Comparison of ENCODE assay signal across 1 cellular context in the genomic region with DNA sequence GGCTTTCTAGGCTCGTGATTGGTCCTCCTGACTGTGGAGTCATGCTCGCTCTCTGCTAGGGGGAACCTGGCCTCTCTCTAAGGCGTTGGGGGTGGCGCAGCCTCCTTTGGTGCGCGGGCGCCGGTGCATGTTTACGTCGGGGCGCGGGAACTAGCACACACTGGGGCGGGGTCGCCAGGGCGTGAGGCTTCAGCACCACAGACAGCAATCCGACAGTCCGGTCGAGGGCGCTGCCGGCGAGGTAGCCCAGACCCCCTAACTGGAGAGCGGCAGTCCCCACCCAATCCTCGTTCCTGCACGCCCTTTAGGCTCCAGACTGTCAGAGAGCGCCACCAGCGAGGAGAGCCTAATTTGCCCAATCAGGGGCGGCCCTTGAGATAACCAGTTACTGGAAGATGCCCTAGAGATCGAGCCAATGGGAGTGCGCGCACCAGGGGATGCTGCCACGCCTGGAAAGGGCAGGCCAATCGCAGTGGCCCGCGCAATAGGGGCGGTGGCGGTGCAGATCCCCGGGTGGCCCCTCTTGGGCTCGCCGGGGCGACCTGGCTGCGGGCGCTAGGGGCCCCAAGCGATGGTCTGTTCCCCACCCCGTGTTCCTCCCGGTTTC.
TF ChIP-seq lines count a peak whose summit lies in the region.

No MANE protein-coding gene starts in this region.

TF ChIP-seq in K562, 482 proteins besides CTCF, POLR2A, EP300 and RAD21 (continued from another document and continues in another):
- TF ChIP-seq, protein P1, sequence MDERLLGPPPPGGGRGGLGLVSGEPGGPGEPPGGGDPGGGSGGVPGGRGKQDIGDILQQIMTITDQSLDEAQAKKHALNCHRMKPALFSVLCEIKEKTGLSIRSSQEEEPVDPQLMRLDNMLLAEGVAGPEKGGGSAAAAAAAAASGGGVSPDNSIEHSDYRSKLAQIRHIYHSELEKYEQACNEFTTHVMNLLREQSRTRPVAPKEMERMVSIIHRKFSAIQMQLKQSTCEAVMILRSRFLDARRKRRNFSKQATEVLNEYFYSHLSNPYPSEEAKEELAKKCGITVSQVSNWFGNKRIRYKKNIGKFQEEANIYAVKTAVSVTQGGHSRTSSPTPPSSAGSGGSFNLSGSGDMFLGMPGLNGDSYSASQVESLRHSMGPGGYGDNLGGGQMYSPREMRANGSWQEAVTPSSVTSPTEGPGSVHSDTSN (CRISPR knock-in tag; IDR thresholded peaks at IDR 0.05; ENCODE audit: low read depth) = no peak
- TF ChIP-seq, protein P1 (tag; conservative IDR thresholded peaks at IDR 0.05; ENCODE audit: low read depth) = no peak
- TF ChIP-seq FOS (IDR thresholded peaks at IDR 0.05; ENCODE audit: extremely low read depth, insufficient read length) (peak; percentile 57), SMAD1 (IDR thresholded peaks at IDR 0.05; ENCODE audit: low read depth, low read length, partially characterized antibody) (no peak), SIN3B (IDR thresholded peaks at IDR 0.05; ENCODE audit: low read depth) (no peak), ZNF41 (CRISPR knock-in tag; conservative IDR thresholded peaks at IDR 0.05) (no peak), ZNF445 (CRISPR knock-in tag; IDR thresholded peaks at IDR 0.05; ENCODE audit: low read depth) (no peak), PTBP1 (IDR thresholded peaks at IDR 0.05; ENCODE audit: low read depth, low read length) (0 out of 2 replicates have a peak, but pooled peaks have one; percentile 24), KDM5B (IDR thresholded peaks at IDR 0.05; ENCODE audit: insufficient replicate concordance, low read depth, low read length) (peak; percentile 18), PRMT5 (CRISPR knock-in tag; IDR thresholded peaks at IDR 0.05) (0 out of 2 replicates have a peak, but pooled peaks have one; percentile 38), SP2 (IDR thresholded peaks at IDR 0.05; ENCODE audit: extremely low read depth, low read depth, low read length, poor library complexity, severe bottlenecking) (no peak), GABPB2 (CRISPR knock-in tag; conservative IDR thresholded peaks at IDR 0.05) (no peak), MAFK (IDR thresholded peaks at IDR 0.05; ENCODE audit: low read length) (no peak), REST (CRISPR knock-in tag; IDR thresholded peaks at IDR 0.05; ENCODE audit: low read depth) (peak; percentile 91; the same call in 1 of the 2 replicates), NFIC (IDR thresholded peaks at IDR 0.05) (peak; percentile 49), ZSCAN29 (IDR thresholded peaks at IDR 0.05) (no peak), TCF3 (CRISPR knock-in tag; IDR thresholded peaks at IDR 0.05) (no peak), SAP30 (IDR thresholded peaks at IDR 0.05; ENCODE audit: borderline replicate concordance, insufficient read depth, low read depth, low read length, poor library complexity, severe bottlenecking) (peak; percentile 55), C11orf30 (IDR thresholded peaks at IDR 0.05; ENCODE audit: low read depth) (no peak), MLX (CRISPR knock-in tag; conservative IDR thresholded peaks at IDR 0.05) (no peak), FOXK2 (conservative IDR thresholded peaks at IDR 0.05 in 1 of 2, IDR thresholded peaks at IDR 0.05 in 1 of 2; ENCODE audit: low read depth in 2 of 2) (peak; percentile 68 to 80; a peak in 3 of 4 replicates), L3MBTL2 (IDR thresholded peaks at IDR 0.05) (no peak), ZBTB5 (IDR thresholded peaks at IDR 0.05) (no peak; the same call in 1 of the 2 replicates), ETS1 (conservative IDR thresholded peaks at IDR 0.05; ENCODE audit: control insufficient read depth, low read depth, low read length) (peak; percentile 23; the same call in 1 of the 2 replicates), CBFA2T2 (conservative IDR thresholded peaks at IDR 0.05) (no peak), CC2D1A (IDR thresholded peaks at IDR 0.05) (peak; percentile 72; the same call in 1 of the 2 replicates), ZEB2 (IDR thresholded peaks at IDR 0.05) (no peak), EHMT2 (IDR thresholded peaks at IDR 0.05) (peak; percentile 92), TAL1 (IDR thresholded peaks at IDR 0.05) (no peak), MBD2 (IDR thresholded peaks at IDR 0.05; ENCODE audit: borderline replicate concordance, low read depth) (peak; percentile 46), E2F3 (CRISPR knock-in tag; IDR thresholded peaks at IDR 0.05) (peak; percentile 27; the same call in 1 of the 2 replicates), SUPT5H (IDR thresholded peaks at IDR 0.05) (0 out of 2 replicates have a peak, but pooled peaks have one; percentile 4), ZFX (CRISPR knock-in tag; IDR thresholded peaks at IDR 0.05) (no peak), E2F4 (CRISPR knock-in tag; IDR thresholded peaks at IDR 0.05; ENCODE audit: low read depth) (no peak)
- TF ChIP-seq, protein P2, sequence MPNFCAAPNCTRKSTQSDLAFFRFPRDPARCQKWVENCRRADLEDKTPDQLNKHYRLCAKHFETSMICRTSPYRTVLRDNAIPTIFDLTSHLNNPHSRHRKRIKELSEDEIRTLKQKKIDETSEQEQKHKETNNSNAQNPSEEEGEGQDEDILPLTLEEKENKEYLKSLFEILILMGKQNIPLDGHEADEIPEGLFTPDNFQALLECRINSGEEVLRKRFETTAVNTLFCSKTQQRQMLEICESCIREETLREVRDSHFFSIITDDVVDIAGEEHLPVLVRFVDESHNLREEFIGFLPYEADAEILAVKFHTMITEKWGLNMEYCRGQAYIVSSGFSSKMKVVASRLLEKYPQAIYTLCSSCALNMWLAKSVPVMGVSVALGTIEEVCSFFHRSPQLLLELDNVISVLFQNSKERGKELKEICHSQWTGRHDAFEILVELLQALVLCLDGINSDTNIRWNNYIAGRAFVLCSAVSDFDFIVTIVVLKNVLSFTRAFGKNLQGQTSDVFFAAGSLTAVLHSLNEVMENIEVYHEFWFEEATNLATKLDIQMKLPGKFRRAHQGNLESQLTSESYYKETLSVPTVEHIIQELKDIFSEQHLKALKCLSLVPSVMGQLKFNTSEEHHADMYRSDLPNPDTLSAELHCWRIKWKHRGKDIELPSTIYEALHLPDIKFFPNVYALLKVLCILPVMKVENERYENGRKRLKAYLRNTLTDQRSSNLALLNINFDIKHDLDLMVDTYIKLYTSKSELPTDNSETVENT (CRISPR knock-in tag; IDR thresholded peaks at IDR 0.05) = no peak
- TF ChIP-seq, protein P3, sequence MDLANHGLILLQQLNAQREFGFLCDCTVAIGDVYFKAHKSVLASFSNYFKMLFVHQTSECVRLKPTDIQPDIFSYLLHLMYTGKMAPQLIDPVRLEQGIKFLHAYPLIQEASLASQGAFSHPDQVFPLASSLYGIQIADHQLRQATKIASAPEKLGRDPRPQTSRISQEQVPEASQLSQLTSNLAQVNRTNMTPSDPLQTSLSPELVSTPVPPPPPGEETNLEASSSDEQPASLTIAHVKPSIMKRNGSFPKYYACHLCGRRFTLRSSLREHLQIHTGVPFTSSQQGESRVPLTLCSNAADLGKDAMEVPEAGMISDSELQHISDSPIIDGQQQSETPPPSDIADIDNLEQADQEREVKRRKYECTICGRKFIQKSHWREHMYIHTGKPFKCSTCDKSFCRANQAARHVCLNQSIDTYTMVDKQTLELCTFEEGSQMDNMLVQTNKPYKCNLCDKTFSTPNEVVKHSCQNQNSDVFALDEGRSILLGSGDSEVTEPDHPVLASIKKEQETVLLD (IDR thresholded peaks at IDR 0.05) = no peak; the same call in 1 of the 2 replicates
- TF ChIP-seq, protein P4, sequence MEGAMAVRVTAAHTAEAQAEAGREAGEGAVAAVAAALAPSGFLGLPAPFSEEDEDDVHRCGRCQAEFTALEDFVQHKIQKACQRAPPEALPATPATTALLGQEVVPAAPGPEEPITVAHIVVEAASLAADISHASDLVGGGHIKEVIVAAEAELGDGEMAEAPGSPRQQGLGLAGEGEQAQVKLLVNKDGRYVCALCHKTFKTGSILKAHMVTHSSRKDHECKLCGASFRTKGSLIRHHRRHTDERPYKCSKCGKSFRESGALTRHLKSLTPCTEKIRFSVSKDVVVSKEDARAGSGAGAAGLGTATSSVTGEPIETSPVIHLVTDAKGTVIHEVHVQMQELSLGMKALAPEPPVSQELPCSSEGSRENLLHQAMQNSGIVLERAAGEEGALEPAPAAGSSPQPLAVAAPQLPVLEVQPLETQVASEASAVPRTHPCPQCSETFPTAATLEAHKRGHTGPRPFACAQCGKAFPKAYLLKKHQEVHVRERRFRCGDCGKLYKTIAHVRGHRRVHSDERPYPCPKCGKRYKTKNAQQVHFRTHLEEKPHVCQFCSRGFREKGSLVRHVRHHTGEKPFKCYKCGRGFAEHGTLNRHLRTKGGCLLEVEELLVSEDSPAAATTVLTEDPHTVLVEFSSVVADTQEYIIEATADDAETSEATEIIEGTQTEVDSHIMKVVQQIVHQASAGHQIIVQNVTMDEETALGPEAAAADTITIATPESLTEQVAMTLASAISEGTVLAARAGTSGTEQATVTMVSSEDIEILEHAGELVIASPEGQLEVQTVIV (CRISPR knock-in tag; IDR thresholded peaks at IDR 0.05; ENCODE audit: borderline replicate concordance) = no peak
